Comparison of ENCODE assay signal across 1 cellular context in the genomic region with DNA sequence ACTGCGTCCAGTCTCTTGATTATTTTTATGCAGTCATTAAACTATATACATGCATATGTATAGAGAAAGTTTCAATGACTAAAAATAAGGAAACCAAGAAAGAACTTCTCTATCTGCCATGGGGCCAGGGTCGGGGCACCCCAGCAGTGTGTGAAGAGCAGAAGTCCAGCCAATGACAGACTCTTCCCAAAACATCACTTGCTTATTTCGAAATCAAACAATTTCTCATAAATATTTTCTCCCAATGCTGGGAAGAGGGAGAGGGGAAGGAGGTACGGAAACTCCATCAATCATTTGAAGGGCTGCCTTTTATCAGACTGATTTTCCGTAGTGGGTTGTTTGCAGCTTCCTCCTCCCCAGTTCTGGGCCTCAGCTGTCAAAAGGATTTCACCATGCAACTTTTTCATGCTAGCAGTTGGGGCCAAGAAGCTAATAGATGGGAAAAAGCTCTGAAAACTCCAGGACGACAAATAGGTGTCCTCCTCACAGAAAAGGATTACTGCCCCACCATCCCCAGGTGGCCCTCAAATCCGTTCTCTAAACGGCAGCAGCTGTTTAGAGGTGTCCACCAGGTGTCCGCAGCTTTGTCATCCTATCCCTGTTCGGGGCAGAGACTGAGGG.
TF ChIP-seq lines count a peak whose summit lies in the region.

No MANE protein-coding gene starts in this region.

TF ChIP-seq in GM23338, 12 proteins besides CTCF, POLR2A, EP300 and RAD21 (continued from another document):
- TF ChIP-seq, protein P1, sequence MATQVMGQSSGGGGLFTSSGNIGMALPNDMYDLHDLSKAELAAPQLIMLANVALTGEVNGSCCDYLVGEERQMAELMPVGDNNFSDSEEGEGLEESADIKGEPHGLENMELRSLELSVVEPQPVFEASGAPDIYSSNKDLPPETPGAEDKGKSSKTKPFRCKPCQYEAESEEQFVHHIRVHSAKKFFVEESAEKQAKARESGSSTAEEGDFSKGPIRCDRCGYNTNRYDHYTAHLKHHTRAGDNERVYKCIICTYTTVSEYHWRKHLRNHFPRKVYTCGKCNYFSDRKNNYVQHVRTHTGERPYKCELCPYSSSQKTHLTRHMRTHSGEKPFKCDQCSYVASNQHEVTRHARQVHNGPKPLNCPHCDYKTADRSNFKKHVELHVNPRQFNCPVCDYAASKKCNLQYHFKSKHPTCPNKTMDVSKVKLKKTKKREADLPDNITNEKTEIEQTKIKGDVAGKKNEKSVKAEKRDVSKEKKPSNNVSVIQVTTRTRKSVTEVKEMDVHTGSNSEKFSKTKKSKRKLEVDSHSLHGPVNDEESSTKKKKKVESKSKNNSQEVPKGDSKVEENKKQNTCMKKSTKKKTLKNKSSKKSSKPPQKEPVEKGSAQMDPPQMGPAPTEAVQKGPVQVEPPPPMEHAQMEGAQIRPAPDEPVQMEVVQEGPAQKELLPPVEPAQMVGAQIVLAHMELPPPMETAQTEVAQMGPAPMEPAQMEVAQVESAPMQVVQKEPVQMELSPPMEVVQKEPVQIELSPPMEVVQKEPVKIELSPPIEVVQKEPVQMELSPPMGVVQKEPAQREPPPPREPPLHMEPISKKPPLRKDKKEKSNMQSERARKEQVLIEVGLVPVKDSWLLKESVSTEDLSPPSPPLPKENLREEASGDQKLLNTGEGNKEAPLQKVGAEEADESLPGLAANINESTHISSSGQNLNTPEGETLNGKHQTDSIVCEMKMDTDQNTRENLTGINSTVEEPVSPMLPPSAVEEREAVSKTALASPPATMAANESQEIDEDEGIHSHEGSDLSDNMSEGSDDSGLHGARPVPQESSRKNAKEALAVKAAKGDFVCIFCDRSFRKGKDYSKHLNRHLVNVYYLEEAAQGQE (IDR thresholded peaks at IDR 0.05; ENCODE audit: unreplicated experiment), result no peak
- TF ChIP-seq POLR2AphosphoS5 (IDR thresholded peaks at IDR 0.05; ENCODE audit: low read depth), result no peak
- TF ChIP-seq EZH2 (IDR thresholded peaks at IDR 0.05; ENCODE audit: low read depth, unreplicated experiment), result no peak
- no peak for TF ChIP-seq EZH2phosphoT487 (IDR thresholded peaks at IDR 0.05; ENCODE audit: unreplicated experiment)
- no peak for TF ChIP-seq JUNB (IDR thresholded peaks at IDR 0.05; ENCODE audit: unreplicated experiment)
- TF ChIP-seq, protein P2, sequence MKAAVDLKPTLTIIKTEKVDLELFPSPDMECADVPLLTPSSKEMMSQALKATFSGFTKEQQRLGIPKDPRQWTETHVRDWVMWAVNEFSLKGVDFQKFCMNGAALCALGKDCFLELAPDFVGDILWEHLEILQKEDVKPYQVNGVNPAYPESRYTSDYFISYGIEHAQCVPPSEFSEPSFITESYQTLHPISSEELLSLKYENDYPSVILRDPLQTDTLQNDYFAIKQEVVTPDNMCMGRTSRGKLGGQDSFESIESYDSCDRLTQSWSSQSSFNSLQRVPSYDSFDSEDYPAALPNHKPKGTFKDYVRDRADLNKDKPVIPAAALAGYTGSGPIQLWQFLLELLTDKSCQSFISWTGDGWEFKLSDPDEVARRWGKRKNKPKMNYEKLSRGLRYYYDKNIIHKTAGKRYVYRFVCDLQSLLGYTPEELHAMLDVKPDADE (IDR thresholded peaks at IDR 0.05), result no peak
- TF ChIP-seq ZNF331 (CRISPR knock-in tag; IDR thresholded peaks at IDR 0.05; ENCODE audit: low read depth), result no peak
- no peak for TF ChIP-seq NANOG (IDR thresholded peaks at IDR 0.05; ENCODE audit: borderline replicate concordance)
- no peak for TF ChIP-seq STAT1 (IDR thresholded peaks at IDR 0.05; ENCODE audit: unreplicated experiment)
